10 cellular contexts compared by ENCODE assay signal in the genomic region with DNA sequence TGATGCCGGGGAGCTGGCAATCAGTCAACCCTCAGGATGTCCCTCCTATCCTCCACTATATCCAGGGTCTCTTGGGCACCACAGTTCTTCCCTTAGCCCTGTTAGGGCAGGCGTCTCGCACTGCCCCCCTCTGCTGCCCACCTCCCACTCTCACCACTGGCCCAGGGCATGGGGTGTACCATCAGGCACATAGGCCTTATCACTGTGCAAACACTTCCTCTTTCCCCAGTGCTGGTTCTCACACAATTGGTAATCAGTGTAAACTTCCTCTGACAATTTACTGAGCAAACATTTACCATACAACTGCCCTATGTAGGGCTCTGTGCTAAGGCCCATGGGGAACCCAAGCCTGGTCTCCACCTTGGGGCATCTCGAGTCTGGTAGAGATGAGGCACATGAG. TPM values are rescaled to one million over a fixed set of nuclear protein-coding genes. Genes with fewer than 3 reads are reported as not detected.
DNase-seq lines count a peak whose midpoint lies in the region; ATAC-seq and TF ChIP-seq lines count a peak whose summit lies in the region.
"Had no signal": no experiment of that assay in that cellular context is flagged by ENCODE, and none has a peak within 500 bp of the region (broad histone marks: within the 10 kb centered on the region; RNA-seq: fewer than 3 reads in every experiment).

No MANE protein-coding gene starts in this region.

- dilution Hi-C loops in mammary epithelial cell (cut with HindIII; ENCODE audit: low sequenced_read_pairs): no loop called here

- WGBS in mammary epithelial cell (ENCODE audit: low coverage, missing lambda C conversion rate): 100% methylated on average over 4 of the region's 4 CpGs

- no peaks in the 10 kb centered on the region for H3K27me3 Mint-ChIP-seq in chondrocyte (ENCODE audit: low read depth)
- H3K27me3 Mint-ChIP-seq in CD8-positive, alpha-beta T cell (ENCODE audit: low read depth): no peaks in the 10 kb centered on the region

- no peaks in the 10 kb centered on the region for H3K79me2 ChIP-seq in mammary epithelial cell (ENCODE audit: insufficient read depth, low read length)

- no peaks in the 10 kb centered on the region for H4K20me1 ChIP-seq in mammary epithelial cell (ENCODE audit: insufficient read depth, low read length)

- H3K9me3 Mint-ChIP-seq in chondrocyte (ENCODE audit: low read depth): no peaks in the 10 kb centered on the region
- H3K9me3 Mint-ChIP-seq in CD8-positive, alpha-beta T cell: no peaks in the 10 kb centered on the region

- no peaks in the 10 kb centered on the region for H3K27me3 ChIP-seq in colonic mucosa
- H3K27me3 ChIP-seq in neutrophil: no peaks in the 10 kb centered on the region
- no peaks in the 10 kb centered on the region for H3K27me3 ChIP-seq in mammary epithelial cell (ENCODE audit: insufficient read depth, low read length)
- no peaks in the 10 kb centered on the region for H3K27me3 ChIP-seq in CD8-positive, alpha-beta T cell (ENCODE audit: insufficient read depth, low read length)

- no peak for TF ChIP-seq CTCF in colonic mucosa (IDR thresholded peaks at IDR 0.05)
- no peak for TF ChIP-seq CTCF in neutrophil (IDR thresholded peaks at IDR 0.05)
- no peak for TF ChIP-seq CTCF in mammary epithelial cell (conservative IDR thresholded peaks at IDR 0.05 in 1 of 2, IDR thresholded peaks at IDR 0.05 in 1 of 2; ENCODE audit: extremely low read depth in 1 of 2, insufficient read depth in 1 of 2, low read depth in 1 of 2, low read length in 2 of 2)
- TF ChIP-seq CTCF in chondrocyte (IDR thresholded peaks at IDR 0.05): no peak
- TF ChIP-seq CTCF in CD8-positive, alpha-beta T cell (IDR thresholded peaks at IDR 0.05): no peak

- ATAC-seq in activated CD4-positive, CD25-positive, alpha-beta regulatory T cell treated with anti-CD3 and anti-CD28 coated beads, Interleukin-2, amount 50 U/mL, for 24 hours: no peak
- no peak for ATAC-seq in CD8-positive, alpha-beta T cell

- no peak overlapping the region for H3K27ac Mint-ChIP-seq in chondrocyte (ENCODE audit: unreplicated experiment)
- no peak overlapping the region for H3K27ac Mint-ChIP-seq in CD8-positive, alpha-beta T cell

- CTCF ChIA-PET in mammary epithelial cell (lab: Charles Lee; ENCODE audit: low non-redundant PET): no interaction called here
- CTCF ChIA-PET in CD8-positive, alpha-beta T cell (lab: Charles Lee): no interaction called here

- H3K9me3 ChIP-seq in colonic mucosa (no peaks in the 10 kb centered on the region), neutrophil (no peaks in the 10 kb centered on the region), mammary epithelial cell (replicated peaks; ENCODE audit: insufficient read depth, low read length) (no peaks in the 10 kb centered on the region)
- no peaks in the 10 kb centered on the region for H3K9me3 ChIP-seq in CD8-positive, alpha-beta T cell (ENCODE audit: low read length)

- in situ Hi-C loops in mammary epithelial cell (cut with MboI; ENCODE audit: low sequenced_read_pairs in 2 of 2): no loop called here

- DNase-seq in DMS53 (lab: John Stamatoyannopoulos, UW) (peak; percentile 86), NCI-H146 treated with DMSO at 0.1 percent for 48 hours (lab: John Stamatoyannopoulos, UW; ENCODE audit: unreplicated experiment) (peak; percentile 73), colonic mucosa (peak; percentile 57), mammary epithelial cell (no peak), chondrocyte (ENCODE audit: low spot score) (no peak)
- no peak for DNase-seq in CD8-positive, alpha-beta T cell
- DNase-seq: activated T-cell treated with anti-CD3 and anti-CD28 coated beads, Interleukin-2, amount 50 U/mL, for 48 hours; NCI-H510A had no signal

- H3K36me3 Mint-ChIP-seq in chondrocyte (ENCODE audit: low read depth): no peaks in the 10 kb centered on the region
- no peaks in the 10 kb centered on the region for H3K36me3 Mint-ChIP-seq in CD8-positive, alpha-beta T cell

- H3K4me1 Mint-ChIP-seq in chondrocyte (ENCODE audit: low read depth): peaks cover 35% of the 10 kb centered on the region
- no peaks in the 10 kb centered on the region for H3K4me1 Mint-ChIP-seq in CD8-positive, alpha-beta T cell (ENCODE audit: low read depth)

- H3K27ac ChIP-seq in colonic mucosa: peak overlapping the region; percentile 34
- H3K27ac ChIP-seq in neutrophil: peak overlapping the region; percentile 76
- H3K27ac ChIP-seq in mammary epithelial cell (ENCODE audit: insufficient read depth, low read depth, low read length): no peak overlapping the region
- no peak overlapping the region for H3K27ac ChIP-seq in CD8-positive, alpha-beta T cell (ENCODE audit: low read depth, low read length)

- no peak overlapping the region for H2AFZ ChIP-seq in mammary epithelial cell (ENCODE audit: low read depth, low read length)

- no peak overlapping the region for H3K4me3 ChIP-seq in colonic mucosa
- H3K4me3 ChIP-seq in neutrophil (ENCODE audit: low read depth in 1 of 2, low read length in 1 of 2): no peak overlapping the region
- H3K4me3 ChIP-seq in mammary epithelial cell (replicated peaks in 1 of 3; ENCODE audit: insufficient read depth in 1 of 3, low read depth in 2 of 3, low read length in 3 of 3): no peak overlapping the region
- no peak overlapping the region for H3K4me3 ChIP-seq in CD8-positive, alpha-beta T cell (ENCODE audit: low read depth, low read length)

- no peak overlapping the region for H3K4me3 Mint-ChIP-seq in chondrocyte (ENCODE audit: unreplicated experiment)
- no peak overlapping the region for H3K4me3 Mint-ChIP-seq in CD8-positive, alpha-beta T cell

- peak overlapping the region in 1 of 2 donors; percentile 6 for H3K9ac ChIP-seq in colonic mucosa (ENCODE audit: low read depth in 2 of 2, low read length in 2 of 2)
- H3K9ac ChIP-seq in mammary epithelial cell (ENCODE audit: insufficient read depth, low read length): no peak overlapping the region

- BruUV-seq in mammary epithelial cell (replicated peaks; lab: Mats Ljungman, UMichigan): no TSS peak

- H3K4me1 ChIP-seq in colonic mucosa: peaks cover 20% of the 10 kb centered on the region
- peaks cover 10 to 11% of the 10 kb centered on the region in 2 experiments for H3K4me1 ChIP-seq in neutrophil (ENCODE audit: control insufficient read depth in 1 of 2, insufficient read depth in 1 of 2, low read depth in 1 of 2, low read length in 1 of 2)
- peaks cover 14% of the 10 kb centered on the region for H3K4me1 ChIP-seq in mammary epithelial cell (ENCODE audit: insufficient read depth, low read length)
- H3K4me1 ChIP-seq in CD8-positive, alpha-beta T cell (ENCODE audit: insufficient read depth, low read length): no peaks in the 10 kb centered on the region

- no peaks in the 10 kb centered on the region for H3K36me3 ChIP-seq in colonic mucosa
- no peaks in the 10 kb centered on the region for H3K36me3 ChIP-seq in neutrophil
- H3K36me3 ChIP-seq in mammary epithelial cell (ENCODE audit: insufficient read depth, low read length): no peaks in the 10 kb centered on the region
- H3K36me3 ChIP-seq in CD8-positive, alpha-beta T cell (ENCODE audit: insufficient read depth, low read length): no peaks in the 10 kb centered on the region

- intact Hi-C loops in colonic mucosa (cut with DNase I) (no loop called here), mammary epithelial cell (cut with micrococcal nuclease) (no loop called here)
- intact Hi-C loops in CD8-positive, alpha-beta T cell (cut with DNase I, micrococcal nuclease): no loop called here

- POLR2A ChIA-PET in CD8-positive, alpha-beta T cell (lab: Charles Lee): interaction anchor here (0.7 kb wide), 1 partner anchor 366 kb away, joined by 3 read pairs; no protein-coding TSS in a partner anchor

- H3K4me2 ChIP-seq in mammary epithelial cell (ENCODE audit: insufficient read depth, low read depth, low read length): no peak overlapping the region

RNA-seq across cellular contexts. Expression of a gene that starts 20.1 kb away (rescaled TPM):
- total RNA-seq in colonic mucosa: 100 to 1,000 TPM; 387 to 432 TPM
- total RNA-seq in mammary epithelial cell: 100 to 1,000 TPM; 389 to 397 TPM
- 385 TPM for polyA plus RNA-seq in mammary epithelial cell
- 522 TPM for polyA minus RNA-seq in mammary epithelial cell
- total RNA-seq in chondrocyte: 345 to 455 TPM (median 361 TPM) in 3 replicates
- 100 to 1,000 TPM; 126 to 129 TPM for total RNA-seq in CD8-positive, alpha-beta T cell

Comparison
In these comparisons a context has a peak if more than half of its experiments do, and no peak if none do; other contexts are left out.
1. DNase-seq: peak in DMS53 (single experiment), NCI-H146 treated with DMSO at 0.1 percent for 48 hours (single experiment) and colonic mucosa (single experiment); none in mammary epithelial cell (single experiment), chondrocyte (single experiment) and CD8-positive, alpha-beta T cell (0 of 7).
2. H3K27ac ChIP-seq: peak in colonic mucosa (single experiment) and neutrophil (single experiment); none in mammary epithelial cell (single experiment) and CD8-positive, alpha-beta T cell (single experiment).